Comparison of ENCODE assay signal across 1 cellular context in genomic region chr12:120922279-120922678, GRCh38.
TF ChIP-seq lines count a peak whose summit lies in the region.

No MANE protein-coding gene starts in this region.

TF ChIP-seq in H1, 55 proteins besides CTCF, POLR2A, EP300 and RAD21 (continued from another document):
- TF ChIP-seq ATF3 (IDR thresholded peaks at IDR 0.05; ENCODE audit: insufficient read depth, low read depth, low read length) (no peak), TAF1 (IDR thresholded peaks at IDR 0.05; ENCODE audit: low read depth, low read length) (no peak), SIX5 (IDR thresholded peaks at IDR 0.05; ENCODE audit: low read depth, low read length) (no peak), JUN (IDR thresholded peaks at IDR 0.05; ENCODE audit: low read depth, low read length) (no peak), ASH2L (IDR thresholded peaks at IDR 0.05; ENCODE audit: low read length) (no peak), TAF7 (optimal IDR thresholded peaks at IDR 0.05; ENCODE audit: borderline replicate concordance, low read depth, low read length) (no peak), RFX5 (IDR thresholded peaks at IDR 0.05; ENCODE audit: borderline replicate concordance, low read depth, low read length) (no peak), CHD7 (IDR thresholded peaks at IDR 0.05; ENCODE audit: insufficient replicate concordance, low read length) (no peak), FOSL1 (IDR thresholded peaks at IDR 0.05; ENCODE audit: insufficient read depth, low read depth, low read length) (no peak)
